8 cellular contexts compared by ENCODE assay signal in the genomic region with DNA sequence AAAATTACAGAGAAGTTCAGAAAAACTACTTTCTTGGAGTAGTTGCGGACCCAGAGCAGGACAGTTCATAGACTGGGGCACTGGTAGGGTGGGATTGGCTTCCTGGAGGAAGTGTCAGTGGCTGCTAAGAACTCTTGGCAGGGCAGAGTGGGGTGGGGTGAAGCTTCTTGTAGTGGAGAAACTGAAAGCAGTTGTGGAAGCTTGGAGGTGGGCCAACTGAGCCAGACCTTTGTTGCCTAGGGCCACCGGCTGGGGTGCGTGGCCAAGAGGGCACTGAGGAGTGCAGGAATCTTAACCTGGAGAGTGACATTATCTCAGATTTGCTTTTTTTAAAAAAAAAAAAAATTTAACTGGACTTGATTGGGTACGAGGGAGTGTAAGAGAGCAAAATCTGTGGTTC. TPM values are rescaled to one million over a fixed set of nuclear protein-coding genes. Genes with fewer than 3 reads are reported as not detected.
DNase-seq lines count a peak whose midpoint lies in the region; ATAC-seq and TF ChIP-seq lines count a peak whose summit lies in the region.

No MANE protein-coding gene starts in this region.

- H3K36me3 Mint-ChIP-seq in activated B cell treated with CpG ODN at 0.5 μM for 24 hours (ENCODE audit: low read depth) (peaks cover 2% of the 10 kb centered on the region), naive B cell (no peaks in the 10 kb centered on the region)
- H3K36me3 Mint-ChIP-seq in dendritic cell treated with granulocyte-macrophage colony-stimulating factor and Interleukin-4, amounts not matched to agents 40 ng/mL and 50 ng/mL, for 4 days (ENCODE audit: low read depth), result peaks cover 7% of the 10 kb centered on the region

- peak overlapping the region; percentile 29 to 39 for H3K4me3 ChIP-seq in tibial artery
- H3K4me3 ChIP-seq in H7 (ENCODE audit: insufficient read depth, low read depth, low read length), result no peak overlapping the region

- H3K27ac Mint-ChIP-seq in activated B cell treated with CpG ODN at 0.5 μM for 24 hours (peak overlapping the region; percentile 92), naive B cell (peak overlapping the region; percentile 43 to 97 (median 96))
- H3K27ac Mint-ChIP-seq in dendritic cell treated with granulocyte-macrophage colony-stimulating factor and Interleukin-4, amounts not matched to agents 40 ng/mL and 50 ng/mL, for 4 days, result peak overlapping the region; percentile 85

- H3K9me3 Mint-ChIP-seq in activated B cell treated with CpG ODN at 0.5 μM for 24 hours (no peaks in the 10 kb centered on the region), naive B cell (no peaks in the 10 kb centered on the region)
- H3K9me3 Mint-ChIP-seq in dendritic cell treated with granulocyte-macrophage colony-stimulating factor and Interleukin-4, amounts not matched to agents 40 ng/mL and 50 ng/mL, for 4 days, result no peaks in the 10 kb centered on the region

- ATAC-seq in GM18868 (IDR thresholded peaks at IDR 0.05; ENCODE audit: unreplicated experiment), result peak; percentile 19
- ATAC-seq in HG03175 (IDR thresholded peaks at IDR 0.05; ENCODE audit: unreplicated experiment), result peak; percentile 25
- ATAC-seq in activated B cell treated with CpG ODN at 0.5 μM for 24 hours (ENCODE audit: low read depth), result no peak
- peak; percentile 8 to 14 for ATAC-seq in naive B cell (ENCODE audit: low read depth in 2 of 2)

- H3K27me3 ChIP-seq in tibial artery (no peaks in the 10 kb centered on the region), H7 (ENCODE audit: control insufficient read depth, insufficient read depth, low read length) (peaks cover 4% of the 10 kb centered on the region; the same call in 1 of the 2 replicates)

- CTCF ChIA-PET in activated B cell treated with CpG ODN at 0.5 μM for 24 hours (lab: Charles Lee), result interaction anchor here (1.0 kb wide), 1 partner anchor 143 kb away, joined by 3 read pairs; a partner anchor contains a TSS

- H3K36me3 ChIP-seq in tibial artery, result no peaks in the 10 kb centered on the region
- H3K36me3 ChIP-seq in H7 (replicated peaks; ENCODE audit: control insufficient read depth, insufficient read depth, low read length), result no peaks in the 10 kb centered on the region

- no peaks in the 10 kb centered on the region for H3K9me3 ChIP-seq in tibial artery

- peaks cover 4 to 58% (median 41%) of the 10 kb centered on the region in 4 donors for H3K4me1 ChIP-seq in tibial artery

- DNase-seq in activated B cell treated with CpG ODN at 0.5 μM for 24 hours, result peak; percentile 23
- peak; percentile 53 for DNase-seq in naive B cell
- peak; percentile 89 for DNase-seq in tibial artery
- DNase-seq in GF-D8 (lab: John Stamatoyannopoulos, UW), result no peak
- no peak for DNase-seq in H7

- TF ChIP-seq CTCF in activated B cell treated with CpG ODN at 0.5 μM for 24 hours (IDR thresholded peaks at IDR 0.05) (no peak), tibial artery (IDR thresholded peaks at IDR 0.05) (no peak)

- H3K4me1 Mint-ChIP-seq in activated B cell treated with CpG ODN at 0.5 μM for 24 hours (peaks cover 75% of the 10 kb centered on the region), naive B cell (peaks cover 46 to 73% (median 58%) of the 10 kb centered on the region in 3 donors)
- peaks cover 48% of the 10 kb centered on the region for H3K4me1 Mint-ChIP-seq in dendritic cell treated with granulocyte-macrophage colony-stimulating factor and Interleukin-4, amounts not matched to agents 40 ng/mL and 50 ng/mL, for 4 days (ENCODE audit: low read depth)

- H3K4me3 Mint-ChIP-seq in activated B cell treated with CpG ODN at 0.5 μM for 24 hours (peak overlapping the region; percentile 80), naive B cell (peak overlapping the region; percentile 79 to 100 (median 90))
- peak overlapping the region; percentile 67 for H3K4me3 Mint-ChIP-seq in dendritic cell treated with granulocyte-macrophage colony-stimulating factor and Interleukin-4, amounts not matched to agents 40 ng/mL and 50 ng/mL, for 4 days

- peak overlapping the region; percentile 97 to 98 for H3K27ac ChIP-seq in tibial artery

- POLR2A ChIA-PET in activated B cell treated with CpG ODN at 0.5 μM for 24 hours (lab: Charles Lee), result interaction anchor here (0.7 to 1.5 kb wide), 8 partner anchors 8 to 695 kb away, joined by 3 to 5 read pairs (median 3); a partner anchor contains a TSS

- intact Hi-C loops in activated B cell treated with CpG ODN at 0.5 μM for 24 hours (cut with micrococcal nuclease) (loop anchor here (5.0 kb wide), 4 partner anchors 501 to 896 kb away; a partner anchor contains a TSS), tibial artery (cut with DNase I; ENCODE audit: low total_unique reads) (loop anchor here (5.0 to 10.0 kb wide), 3 partner anchors 51 to 144 kb away; a partner anchor contains a TSS)
- intact Hi-C loops in dendritic cell treated with granulocyte-macrophage colony-stimulating factor and Interleukin-4, amounts not matched to agents 40 ng/mL and 50 ng/mL, for 4 days (cut with micrococcal nuclease), result loop anchor here (10.0 kb wide), 1 partner anchor 61 kb away; no protein-coding TSS in a partner anchor

- H3K27me3 Mint-ChIP-seq in activated B cell treated with CpG ODN at 0.5 μM for 24 hours, result no peaks in the 10 kb centered on the region
- H3K27me3 Mint-ChIP-seq in dendritic cell treated with granulocyte-macrophage colony-stimulating factor and Interleukin-4, amounts not matched to agents 40 ng/mL and 50 ng/mL, for 4 days, result no peaks in the 10 kb centered on the region
- no peaks in the 10 kb centered on the region for H3K27me3 Mint-ChIP-seq in naive B cell

RNA-seq across cellular contexts. Expression of a gene that starts 3.2 kb away (rescaled TPM):
- total RNA-seq in activated B cell treated with CpG ODN at 0.5 μM for 24 hours, result 35.9 and 36.8 TPM in 2 replicates
- 1 to 10 TPM; 3.5 to 9.2 (median 4.9) TPM for polyA plus RNA-seq in naive B cell (ENCODE audit: low read depth in 6 of 6)
- 0.31 and 0.78 TPM in 2 replicates for total RNA-seq in H7 (2014; rRNA removed; shearing (Covaris generic))

RNA-seq across cellular contexts. Expression of a gene that starts 31.3 kb away (rescaled TPM):
- not detected in 2 replicates for total RNA-seq in activated B cell treated with CpG ODN at 0.5 μM for 24 hours
- polyA plus RNA-seq in naive B cell (ENCODE audit: low read depth in 6 of 6), result 1 to 10 TPM in 3 of 6 donors, under 1 TPM in 2, not detected in 1; 0.71 to 1.1 (median 1.0) TPM
- total RNA-seq in H7 (2014; rRNA removed; shearing (Covaris generic)), result not detected in 2 replicates

Comparison
In these comparisons a context has a peak if more than half of its experiments do, and no peak if none do; other contexts are left out.
1. DNase-seq: peak in activated B cell treated with CpG ODN at 0.5 μM for 24 hours (single experiment), naive B cell (single experiment) and tibial artery (2 of 2); none in GF-D8 (single experiment) and H7 (single experiment).
2. RNA of a gene that starts 3.2 kb away (total RNA-seq): 35.9 to 36.8 TPM in activated B cell treated with CpG ODN at 0.5 μM for 24 hours; 0.31 to 0.78 TPM in H7; every median in the first group is over 10 times any median in the second.
3. Peak in every context shown above with its lines, with median percentiles within 50 percentile points of each other: H3K27ac Mint-ChIP-seq and H3K4me3 Mint-ChIP-seq.